8 cellular contexts compared by ENCODE assay signal in the genomic region with DNA sequence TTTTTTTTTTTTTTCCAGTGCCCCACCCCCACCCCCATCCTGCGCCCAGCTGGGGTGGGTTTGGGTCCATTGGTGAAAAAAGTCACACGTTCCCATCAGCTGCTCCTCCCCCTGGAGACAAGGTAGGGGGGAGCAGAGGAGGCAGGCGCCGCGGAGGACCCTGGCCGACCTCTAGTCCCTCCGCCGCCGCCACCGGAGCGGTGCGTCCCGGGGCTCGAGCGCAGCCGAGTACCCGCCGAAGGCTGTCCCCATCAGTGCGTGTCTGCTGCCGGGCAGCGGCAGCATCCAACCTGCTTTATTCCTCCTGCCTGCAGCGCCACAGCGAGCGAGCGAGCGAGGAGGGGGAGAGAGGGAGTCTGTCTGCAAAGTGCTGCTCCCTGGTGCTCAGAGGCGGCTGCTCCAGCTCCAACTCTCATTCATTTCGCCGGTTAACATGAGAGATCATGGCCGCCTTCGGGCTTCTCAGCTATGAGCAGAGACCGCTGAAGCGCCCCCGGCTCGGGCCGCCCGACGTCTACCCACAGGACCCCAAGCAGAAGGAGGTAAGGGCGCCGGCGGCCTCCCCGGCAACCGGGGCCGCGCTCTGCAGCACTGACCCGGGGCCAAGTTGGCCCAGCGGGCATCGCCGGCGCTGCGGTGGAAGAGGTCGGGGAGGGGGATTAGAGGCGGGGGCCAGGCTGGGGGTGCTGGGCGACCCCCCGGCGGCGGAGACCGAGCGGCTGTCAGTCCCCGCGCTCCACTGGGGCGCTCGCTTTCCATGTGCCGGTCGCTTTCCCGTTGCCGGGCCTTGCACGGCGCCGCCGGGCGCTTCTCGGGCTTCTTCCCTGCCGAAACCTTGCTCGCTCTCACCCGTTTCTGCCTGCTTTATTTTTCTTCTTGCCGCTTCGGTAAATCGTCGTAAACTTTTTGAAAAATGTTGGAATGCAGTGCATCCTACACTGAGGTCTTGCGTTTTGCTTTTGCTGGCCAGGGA. TPM values are rescaled to one million over a fixed set of nuclear protein-coding genes. Genes with fewer than 3 reads are reported as not detected.
DNase-seq lines count a peak whose midpoint lies in the region; ATAC-seq and TF ChIP-seq lines count a peak whose summit lies in the region.

No MANE protein-coding gene starts in this region.

- H3K4me1 Mint-ChIP-seq in endothelial cell (ENCODE audit: unreplicated experiment) (peaks cover 7% of the 10 kb centered on the region), mesothelial cell of epicardium (peaks cover 31% of the 10 kb centered on the region)

- no peaks in the 10 kb centered on the region for H3K4me1 ChIP-seq in BE2C

- H3K27ac Mint-ChIP-seq in endothelial cell (ENCODE audit: unreplicated experiment) (peak overlapping the region; percentile 61), mesothelial cell of epicardium (peak overlapping the region; percentile 89)

- no peaks in the 10 kb centered on the region for H3K9me3 ChIP-seq in BE2C

- H3K36me3 Mint-ChIP-seq in endothelial cell (ENCODE audit: low read depth, unreplicated experiment) (peaks cover 3% of the 10 kb centered on the region), mesothelial cell of epicardium (no peaks in the 10 kb centered on the region)

- peak overlapping the region; percentile 93 for H3K4me3 Mint-ChIP-seq in endothelial cell (ENCODE audit: unreplicated experiment)
- H3K4me3 Mint-ChIP-seq in mesothelial cell of epicardium: peak overlapping the region; percentile 95

- no peaks in the 10 kb centered on the region for H3K27me3 ChIP-seq in BE2C

- DNase-seq in BE2C: peak; percentile 90
- peak; percentile 96 for DNase-seq in NCI-H526 treated with DMSO at 0.1 percent for 48 hours (lab: John Stamatoyannopoulos, UW)
- DNase-seq in activated CD8-positive, alpha-beta memory T cell treated with anti-CD3 and anti-CD28 coated beads, Interleukin-2, amount 50 U/mL, for 24 hours (ENCODE audit: extremely low read depth): peak; percentile 18
- DNase-seq in endothelial cell (ENCODE audit: low spot score): peak; percentile 73
- DNase-seq in mesothelial cell of epicardium (ENCODE audit: low spot score in 2 of 2, unreplicated experiment in 2 of 2): peak; percentile 72 to 82
- peak; percentile 29 for DNase-seq in stimulated activated CD8-positive, alpha-beta memory T cell treated with anti-CD3 and anti-CD28 coated beads, Interleukin-15, amount 100 ng/mL, for 24 hours (ENCODE audit: low read depth)

- H3K4me3 ChIP-seq in BE2C (ENCODE audit: low read depth, low read length): peak overlapping the region; percentile 73

- peak; percentile 57 for TF ChIP-seq CTCF in BE2C (IDR thresholded peaks at IDR 0.05; ENCODE audit: low read depth, low read length)
- no peak for TF ChIP-seq CTCF in endothelial cell (IDR thresholded peaks at IDR 0.05; ENCODE audit: unreplicated experiment)
- no peak for TF ChIP-seq CTCF in mesothelial cell of epicardium (IDR thresholded peaks at IDR 0.05; ENCODE audit: unreplicated experiment)

- H3K9me3 Mint-ChIP-seq in endothelial cell (ENCODE audit: unreplicated experiment) (no peaks in the 10 kb centered on the region), mesothelial cell of epicardium (no peaks in the 10 kb centered on the region)

- no peaks in the 10 kb centered on the region for H3K36me3 ChIP-seq in BE2C

- peak; percentile 75 for ATAC-seq in GM19328 (IDR thresholded peaks at IDR 0.05; ENCODE audit: unreplicated experiment)
- ATAC-seq in HG03469 (IDR thresholded peaks at IDR 0.05; ENCODE audit: unreplicated experiment): peak; percentile 66

- H3K27me3 Mint-ChIP-seq in endothelial cell (ENCODE audit: unreplicated experiment) (peaks cover 5% of the 10 kb centered on the region), mesothelial cell of epicardium (ENCODE audit: low read depth) (peaks cover 3% of the 10 kb centered on the region)

RNA-seq across cellular contexts. Expression of gene MED12L, which starts 1.3 kb away (rescaled TPM):
- 4.5 TPM for polyA plus RNA-seq in BE2C (2012; ENCODE audit: insufficient read depth, insufficient read length, low read depth)
- total RNA-seq in endothelial cell (ENCODE audit: unreplicated experiment) (4.4 TPM), mesothelial cell of epicardium (13.5 to 16.9 TPM (median 13.8 TPM) in 3 replicates)

Comparison
In these comparisons a context has a peak if more than half of its experiments do, and no peak if none do; other contexts are left out.
1. Peak in every context shown above with its lines: DNase-seq, ATAC-seq and H3K4me3 ChIP-seq.
2. DNase-seq: peak in every context shown above with its lines; median percentile 96 in NCI-H526 treated with DMSO at 0.1 percent for 48 hours; 90 in BE2C; 77 in mesothelial cell of epicardium; 73 in endothelial cell; 29 in stimulated activated CD8-positive, alpha-beta memory T cell treated with anti-CD3 and anti-CD28 coated beads, Interleukin-15, amount 100 ng/mL, for 24 hours; 18 in activated CD8-positive, alpha-beta memory T cell treated with anti-CD3 and anti-CD28 coated beads, Interleukin-2, amount 50 U/mL, for 24 hours.